ENCODE assay signal across 1 cellular context in the genomic region with DNA sequence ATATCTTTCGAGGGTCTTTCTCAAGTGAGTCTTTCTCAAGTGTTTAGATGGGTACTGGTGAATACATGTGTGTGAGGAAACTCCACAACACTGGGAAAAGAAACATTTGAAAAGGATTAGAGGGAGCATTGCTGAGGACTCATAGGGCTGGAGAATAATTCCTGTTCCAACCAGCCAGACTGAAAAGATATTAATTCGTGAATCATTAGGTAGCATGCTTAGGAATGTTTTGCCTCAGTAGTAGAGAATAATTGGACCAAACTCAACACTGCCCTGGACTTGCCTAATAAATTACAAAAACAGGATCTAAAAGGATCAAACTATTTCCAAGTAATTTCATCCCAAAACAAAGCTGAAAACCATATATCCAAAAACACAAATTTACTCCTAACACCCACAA.
TF ChIP-seq lines count a peak whose summit lies in the region.

No MANE protein-coding gene starts in this region.

TF ChIP-seq in GM12878, 131 proteins besides CTCF, POLR2A, EP300 and RAD21 (continued from another document):
- TF ChIP-seq, protein P1, sequence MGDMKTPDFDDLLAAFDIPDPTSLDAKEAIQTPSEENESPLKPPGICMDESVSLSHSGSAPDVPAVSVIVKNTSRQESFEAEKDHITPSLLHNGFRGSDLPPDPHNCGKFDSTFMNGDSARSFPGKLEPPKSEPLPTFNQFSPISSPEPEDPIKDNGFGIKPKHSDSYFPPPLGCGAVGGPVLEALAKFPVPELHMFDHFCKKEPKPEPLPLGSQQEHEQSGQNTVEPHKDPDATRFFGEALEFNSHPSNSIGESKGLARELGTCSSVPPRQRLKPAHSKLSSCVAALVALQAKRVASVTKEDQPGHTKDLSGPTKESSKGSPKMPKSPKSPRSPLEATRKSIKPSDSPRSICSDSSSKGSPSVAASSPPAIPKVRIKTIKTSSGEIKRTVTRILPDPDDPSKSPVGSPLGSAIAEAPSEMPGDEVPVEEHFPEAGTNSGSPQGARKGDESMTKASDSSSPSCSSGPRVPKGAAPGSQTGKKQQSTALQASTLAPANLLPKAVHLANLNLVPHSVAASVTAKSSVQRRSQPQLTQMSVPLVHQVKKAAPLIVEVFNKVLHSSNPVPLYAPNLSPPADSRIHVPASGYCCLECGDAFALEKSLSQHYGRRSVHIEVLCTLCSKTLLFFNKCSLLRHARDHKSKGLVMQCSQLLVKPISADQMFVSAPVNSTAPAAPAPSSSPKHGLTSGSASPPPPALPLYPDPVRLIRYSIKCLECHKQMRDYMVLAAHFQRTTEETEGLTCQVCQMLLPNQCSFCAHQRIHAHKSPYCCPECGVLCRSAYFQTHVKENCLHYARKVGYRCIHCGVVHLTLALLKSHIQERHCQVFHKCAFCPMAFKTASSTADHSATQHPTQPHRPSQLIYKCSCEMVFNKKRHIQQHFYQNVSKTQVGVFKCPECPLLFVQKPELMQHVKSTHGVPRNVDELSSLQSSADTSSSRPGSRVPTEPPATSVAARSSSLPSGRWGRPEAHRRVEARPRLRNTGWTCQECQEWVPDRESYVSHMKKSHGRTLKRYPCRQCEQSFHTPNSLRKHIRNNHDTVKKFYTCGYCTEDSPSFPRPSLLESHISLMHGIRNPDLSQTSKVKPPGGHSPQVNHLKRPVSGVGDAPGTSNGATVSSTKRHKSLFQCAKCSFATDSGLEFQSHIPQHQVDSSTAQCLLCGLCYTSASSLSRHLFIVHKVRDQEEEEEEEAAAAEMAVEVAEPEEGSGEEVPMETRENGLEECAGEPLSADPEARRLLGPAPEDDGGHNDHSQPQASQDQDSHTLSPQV (IDR thresholded peaks at IDR 0.05), result no peak
- TF ChIP-seq ZNF384 (IDR thresholded peaks at IDR 0.05; ENCODE audit: borderline replicate concordance, low read depth, low read length) (no peak), SIX5 (IDR thresholded peaks at IDR 0.05; ENCODE audit: low read depth, low read length, severe bottlenecking) (no peak), SMAD5 (IDR thresholded peaks at IDR 0.05; ENCODE audit: low read depth) (no peak), TCF3 (IDR thresholded peaks at IDR 0.05; ENCODE audit: borderline replicate concordance, insufficient read depth, low read depth, low read length) (no peak), KAT2A (conservative IDR thresholded peaks at IDR 0.05; ENCODE audit: control insufficient read depth, low read depth, low read length) (no peak), HDGF (IDR thresholded peaks at IDR 0.05) (no peak)
- TF ChIP-seq, protein P2, sequence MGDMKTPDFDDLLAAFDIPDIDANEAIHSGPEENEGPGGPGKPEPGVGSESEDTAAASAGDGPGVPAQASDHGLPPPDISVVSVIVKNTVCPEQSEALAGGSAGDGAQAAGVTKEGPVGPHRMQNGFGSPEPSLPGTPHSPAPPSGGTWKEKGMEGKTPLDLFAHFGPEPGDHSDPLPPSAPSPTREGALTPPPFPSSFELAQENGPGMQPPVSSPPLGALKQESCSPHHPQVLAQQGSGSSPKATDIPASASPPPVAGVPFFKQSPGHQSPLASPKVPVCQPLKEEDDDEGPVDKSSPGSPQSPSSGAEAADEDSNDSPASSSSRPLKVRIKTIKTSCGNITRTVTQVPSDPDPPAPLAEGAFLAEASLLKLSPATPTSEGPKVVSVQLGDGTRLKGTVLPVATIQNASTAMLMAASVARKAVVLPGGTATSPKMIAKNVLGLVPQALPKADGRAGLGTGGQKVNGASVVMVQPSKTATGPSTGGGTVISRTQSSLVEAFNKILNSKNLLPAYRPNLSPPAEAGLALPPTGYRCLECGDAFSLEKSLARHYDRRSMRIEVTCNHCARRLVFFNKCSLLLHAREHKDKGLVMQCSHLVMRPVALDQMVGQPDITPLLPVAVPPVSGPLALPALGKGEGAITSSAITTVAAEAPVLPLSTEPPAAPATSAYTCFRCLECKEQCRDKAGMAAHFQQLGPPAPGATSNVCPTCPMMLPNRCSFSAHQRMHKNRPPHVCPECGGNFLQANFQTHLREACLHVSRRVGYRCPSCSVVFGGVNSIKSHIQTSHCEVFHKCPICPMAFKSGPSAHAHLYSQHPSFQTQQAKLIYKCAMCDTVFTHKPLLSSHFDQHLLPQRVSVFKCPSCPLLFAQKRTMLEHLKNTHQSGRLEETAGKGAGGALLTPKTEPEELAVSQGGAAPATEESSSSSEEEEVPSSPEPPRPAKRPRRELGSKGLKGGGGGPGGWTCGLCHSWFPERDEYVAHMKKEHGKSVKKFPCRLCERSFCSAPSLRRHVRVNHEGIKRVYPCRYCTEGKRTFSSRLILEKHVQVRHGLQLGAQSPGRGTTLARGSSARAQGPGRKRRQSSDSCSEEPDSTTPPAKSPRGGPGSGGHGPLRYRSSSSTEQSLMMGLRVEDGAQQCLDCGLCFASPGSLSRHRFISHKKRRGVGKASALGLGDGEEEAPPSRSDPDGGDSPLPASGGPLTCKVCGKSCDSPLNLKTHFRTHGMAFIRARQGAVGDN (IDR thresholded peaks at IDR 0.05), result no peak
- TF ChIP-seq, protein P3, sequence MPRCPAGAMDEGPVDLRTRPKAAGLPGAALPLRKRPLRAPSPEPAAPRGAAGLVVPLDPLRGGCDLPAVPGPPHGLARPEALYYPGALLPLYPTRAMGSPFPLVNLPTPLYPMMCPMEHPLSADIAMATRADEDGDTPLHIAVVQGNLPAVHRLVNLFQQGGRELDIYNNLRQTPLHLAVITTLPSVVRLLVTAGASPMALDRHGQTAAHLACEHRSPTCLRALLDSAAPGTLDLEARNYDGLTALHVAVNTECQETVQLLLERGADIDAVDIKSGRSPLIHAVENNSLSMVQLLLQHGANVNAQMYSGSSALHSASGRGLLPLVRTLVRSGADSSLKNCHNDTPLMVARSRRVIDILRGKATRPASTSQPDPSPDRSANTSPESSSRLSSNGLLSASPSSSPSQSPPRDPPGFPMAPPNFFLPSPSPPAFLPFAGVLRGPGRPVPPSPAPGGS (IDR thresholded peaks at IDR 0.05; ENCODE audit: borderline replicate concordance, insufficient read depth, low read depth, low read length, poor library complexity, severe bottlenecking), result no peak
